ENCODE assay signal across 10 cellular contexts in genomic region chr1:197464039-197464438, GRCh38.
DNase-seq lines count a peak whose midpoint lies in the region; ATAC-seq, FAIRE-seq and TF ChIP-seq lines count a peak whose summit lies in the region.
"Had no signal": no experiment of that assay in that cellular context is flagged by ENCODE, and none has a peak within 500 bp of the region (broad histone marks: within the 10 kb centered on the region; RNA-seq: fewer than 3 reads in every experiment).

No MANE protein-coding gene starts in this region.

- no peaks in the 10 kb centered on the region for H3K36me3 ChIP-seq in lung (ENCODE audit: control insufficient read depth in 2 of 2, insufficient read depth in 2 of 2, low read length in 2 of 2)
- no peaks in the 10 kb centered on the region for H3K36me3 ChIP-seq in upper lobe of left lung

- peak; percentile 19 for DNase-seq in NCI-H748 (lab: John Stamatoyannopoulos, UW; ENCODE audit: unreplicated experiment)
- no peak for DNase-seq in NCI-H748 treated with DMSO at 0.1 percent for 48 hours (lab: John Stamatoyannopoulos, UW)
- peak; percentile 58 to 98 for DNase-seq in cardiac fibroblast (ENCODE audit: low read depth in 2 of 2)
- no peak for DNase-seq in lung (ENCODE audit: low spot score)
- no peak for DNase-seq in upper lobe of left lung
- no peak for DNase-seq in RCC 7860 (ENCODE audit: low spot score)
- DNase-seq in NCI-H526 (lab: John Stamatoyannopoulos, UW): no peak
- DNase-seq: activated CD4-positive, CD25-positive, alpha-beta regulatory T cell; left colon had no signal

- H3K9me3 ChIP-seq in lung (ENCODE audit: control insufficient read depth in 2 of 2, insufficient read depth in 1 of 2, low read length in 1 of 2) (no peaks in the 10 kb centered on the region), upper lobe of left lung (no peaks in the 10 kb centered on the region)

- H3K4me1 ChIP-seq in lung (ENCODE audit: control insufficient read depth in 2 of 2, insufficient read depth in 2 of 2, low read length in 2 of 2): no peaks in the 10 kb centered on the region
- no peaks in the 10 kb centered on the region for H3K4me1 ChIP-seq in upper lobe of left lung

- no peak for TF ChIP-seq CTCF in cardiac fibroblast (IDR thresholded peaks at IDR 0.05; ENCODE audit: low read depth, low read length)
- TF ChIP-seq CTCF in lung (IDR thresholded peaks at IDR 0.05; ENCODE audit: control extremely low read depth, extremely low read depth): no peak
- no peak for TF ChIP-seq CTCF in upper lobe of left lung (IDR thresholded peaks at IDR 0.05)

- TF ChIP-seq EP300 in upper lobe of left lung (IDR thresholded peaks at IDR 0.05): no peak

- no peak overlapping the region for H3K4me3 ChIP-seq in cardiac fibroblast (replicated peaks in 1 of 2; ENCODE audit: low read depth in 2 of 2, low read length in 2 of 2)
- no peak overlapping the region for H3K4me3 ChIP-seq in lung
- H3K4me3 ChIP-seq in upper lobe of left lung: no peak overlapping the region

- no peak for TF ChIP-seq POLR2A in upper lobe of left lung (IDR thresholded peaks at IDR 0.05)

- H3K27ac ChIP-seq in lung (ENCODE audit: low read depth in 1 of 2, low read length in 1 of 2) (no peak overlapping the region), upper lobe of left lung (no peak overlapping the region)

- peak; percentile 34 for ATAC-seq in lung (ENCODE audit: insufficient read depth, low FRiP score)
- ATAC-seq in upper lobe of left lung (ENCODE audit: low FRiP score in 2 of 2): peak; percentile 60 to 75
- no peak for ATAC-seq in GM18519 (IDR thresholded peaks at IDR 0.05; ENCODE audit: low FRiP score, unreplicated experiment)
- ATAC-seq: left colon had no signal

- 20 to 29% methylated on average over 7 of the region's 7 CpGs for WGBS in lung, 2 donors
- 22% methylated on average over 7 of the region's 7 CpGs for WGBS in upper lobe of left lung, 2 donors

- FAIRE-seq in RCC 7860 (lab: Jason Lieb, UNC): no peak

- H3K27me3 ChIP-seq in lung (ENCODE audit: control insufficient read depth, insufficient read depth) (no peaks in the 10 kb centered on the region), upper lobe of left lung (no peaks in the 10 kb centered on the region)

Comparison
In these comparisons a context has a peak if more than half of its experiments do, and no peak if none do; other contexts are left out.
1. DNase-seq: peak in NCI-H748 (single experiment) and cardiac fibroblast (2 of 2); none in NCI-H748 treated with DMSO at 0.1 percent for 48 hours (single experiment), lung (single experiment), upper lobe of left lung (0 of 2), RCC 7860 (single experiment) and NCI-H526 (0 of 2).